ENCODE assay signal across 29 cellular contexts in the genomic region with DNA sequence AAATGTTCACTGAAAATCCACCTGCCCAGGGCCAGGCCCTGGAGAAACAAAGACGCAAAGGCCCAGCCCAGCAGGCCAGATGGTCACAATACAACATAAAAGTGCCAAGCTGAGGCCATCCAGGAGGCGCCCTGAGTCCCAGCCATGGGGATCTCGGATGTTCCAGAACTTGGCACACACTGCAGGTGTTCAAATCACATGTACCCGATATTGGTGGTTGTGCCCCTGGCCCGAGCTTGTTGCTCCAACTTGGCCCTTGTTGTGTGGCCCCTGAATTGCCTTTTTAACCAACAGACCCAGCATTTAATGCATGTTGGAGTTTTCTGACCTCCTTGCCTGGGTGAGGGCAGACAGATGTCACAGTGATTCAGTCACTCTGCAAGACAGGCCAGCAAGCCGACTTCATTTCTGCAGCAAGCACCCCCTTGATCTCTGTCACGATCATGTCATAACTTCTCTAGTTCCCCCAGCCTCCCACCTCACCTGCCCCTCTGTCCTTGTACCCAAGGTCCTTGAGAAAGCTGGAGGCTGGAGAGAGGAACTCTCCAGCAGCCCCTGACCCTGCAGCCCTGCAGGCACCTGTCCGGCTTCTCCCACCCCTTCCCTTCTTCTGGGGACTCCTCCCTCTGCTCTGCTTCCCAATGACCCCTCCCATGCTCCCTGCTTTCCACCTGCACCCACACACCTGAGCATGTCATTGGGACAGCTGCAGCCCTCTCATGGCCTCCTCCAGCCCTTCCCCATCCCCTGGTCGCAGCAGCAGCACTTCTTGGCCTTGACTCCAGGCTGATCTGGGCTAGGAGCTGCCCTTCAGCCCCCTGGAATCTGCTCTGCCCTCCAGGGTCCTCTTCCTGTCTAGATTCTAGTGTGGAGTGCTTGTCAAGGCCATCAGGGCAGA. TPM values are rescaled to one million over a fixed set of nuclear protein-coding genes. Genes with fewer than 3 reads are reported as not detected.
"Had no signal": no experiment of that assay in that cellular context is flagged by ENCODE, and none has a peak within 500 bp of the region (broad histone marks: within the 10 kb centered on the region; RNA-seq: fewer than 3 reads in every experiment).

No MANE protein-coding gene starts in this region.

- H3K27me3 ChIP-seq: dorsolateral prefrontal cortex, hepatocyte, tibial artery, vagina had no signal

- H3K27ac ChIP-seq: dorsolateral prefrontal cortex, esophagus muscularis mucosa, hepatocyte, tibial artery, vagina had no signal

- H3K4me3 ChIP-seq: dorsolateral prefrontal cortex, esophagus muscularis mucosa, hepatocyte, tibial artery, vagina had no signal

- H3K9me3 Mint-ChIP-seq: activated CD4-positive, alpha-beta memory T cell treated with anti-CD3 and anti-CD28 coated beads for 36 hours; activated naive CD4-positive, alpha-beta T cell treated with anti-CD3 and anti-CD28 coated beads, Interleukin-2, amount 50 U/mL, for 72 hours; activated T-helper 1 cell treated with anti-CD3 and anti-CD28 coated beads, Interleukin-12 subunit alpha, Interleukin-12 subunit beta, Interleukin-2, Interleukin-4 antibody, amounts not matched to agents 30 ng/mL and 10 ng/mL and 1 ng/mL, durations not matched to agents 14 hours and 24 hours and 36 hours; brain; effector memory CD8-positive, alpha-beta T cell; immature natural killer cell; nephron; T-helper 1 cell treated with Interleukin-12 subunit alpha and Interleukin-12 subunit beta and Interleukin-4 antibody, amounts not matched to agents 30 μg/mL and 1 μg/mL, for 36 hours; WTC11 had no signal

- ATAC-seq: activated naive CD4-positive, alpha-beta T cell treated with anti-CD3 and anti-CD28 coated beads, Interleukin-2, amount 50 U/mL, for 72 hours; effector memory CD8-positive, alpha-beta T cell; sciatic nerve; stimulated activated naive CD8-positive, alpha-beta T cell treated with anti-CD3 and anti-CD28 coated beads, Interleukin-15, Interleukin-2, amounts not matched to agents 100 U/mL and 50 U/mL, for 24 hours; WTC11 had no signal

- H3K27me3 Mint-ChIP-seq: activated CD4-positive, alpha-beta memory T cell treated with anti-CD3 and anti-CD28 coated beads for 36 hours had no signal

- H3K36me3 ChIP-seq: esophagus muscularis mucosa, tibial artery, vagina had no signal

- H3K4me1 Mint-ChIP-seq: immature natural killer cell, WTC11 had no signal

- H3K9me3 ChIP-seq: esophagus muscularis mucosa, tibial artery, vagina had no signal

- H3K4me1 ChIP-seq: esophagus muscularis mucosa, vagina had no signal

- H3K36me3 Mint-ChIP-seq: activated CD4-positive, alpha-beta memory T cell treated with anti-CD3 and anti-CD28 coated beads for 36 hours; activated naive CD4-positive, alpha-beta T cell treated with anti-CD3 and anti-CD28 coated beads, Interleukin-2, amount 50 U/mL, for 72 hours; brain; immature natural killer cell; WTC11 had no signal

- H3K4me3 Mint-ChIP-seq: activated CD4-positive, alpha-beta memory T cell treated with anti-CD3 and anti-CD28 coated beads for 36 hours; activated T-helper 1 cell treated with anti-CD3 and anti-CD28 coated beads, Interleukin-12 subunit alpha, Interleukin-12 subunit beta, Interleukin-2, Interleukin-4 antibody, amounts not matched to agents 30 ng/mL and 10 ng/mL and 1 ng/mL, durations not matched to agents 14 hours and 24 hours and 36 hours; brain; effector memory CD8-positive, alpha-beta T cell; immature natural killer cell; nephron; T-helper 1 cell treated with Interleukin-12 subunit alpha and Interleukin-12 subunit beta and Interleukin-4 antibody, amounts not matched to agents 30 μg/mL and 1 μg/mL, for 36 hours; WTC11 had no signal

- DNase-seq: activated CD4-positive, alpha-beta memory T cell treated with anti-CD3 and anti-CD28 coated beads for 36 hours; activated CD4-positive, alpha-beta T cell treated with anti-CD3 and anti-CD28 coated beads for 48 hours; activated T-cell treated with anti-CD3 and anti-CD28 coated beads for 4 hours; caudate nucleus; effector memory CD8-positive, alpha-beta T cell; glutamatergic neuron; immature natural killer cell; nucleus accumbens; small intestine; stimulated activated CD4-positive, alpha-beta T cell treated with anti-CD3 and anti-CD28 coated beads, Interleukin-2, amount 100 ng/mL, for 48 hours; stimulated activated naive CD8-positive, alpha-beta T cell treated with anti-CD3 and anti-CD28 coated beads, Interleukin-15, Interleukin-2, amounts not matched to agents 100 U/mL and 50 U/mL, for 24 hours; T1000 had no signal

- H3K27ac Mint-ChIP-seq: activated CD4-positive, alpha-beta memory T cell treated with anti-CD3 and anti-CD28 coated beads for 36 hours; activated T-helper 1 cell treated with anti-CD3 and anti-CD28 coated beads, Interleukin-12 subunit alpha, Interleukin-12 subunit beta, Interleukin-2, Interleukin-4 antibody, amounts not matched to agents 30 ng/mL and 10 ng/mL and 1 ng/mL, durations not matched to agents 14 hours and 24 hours and 36 hours; brain; immature natural killer cell; T-helper 1 cell treated with Interleukin-12 subunit alpha and Interleukin-12 subunit beta and Interleukin-4 antibody, amounts not matched to agents 30 μg/mL and 1 μg/mL, for 36 hours; WTC11 had no signal

RNA-seq across cellular contexts. Expression of a gene that starts 28.6 kb away (rescaled TPM):
- total RNA-seq: activated CD4-positive, alpha-beta memory T cell treated with anti-CD3 and anti-CD28 coated beads for 36 hours; activated naive CD4-positive, alpha-beta T cell treated with anti-CD3 and anti-CD28 coated beads, Interleukin-2, amount 50 U/mL, for 72 hours; activated T-helper 1 cell treated with anti-CD3 and anti-CD28 coated beads, Interleukin-12 subunit alpha, Interleukin-12 subunit beta, Interleukin-2, Interleukin-4 antibody, amounts not matched to agents 30 ng/mL and 10 ng/mL and 1 ng/mL, durations not matched to agents 14 hours and 24 hours and 36 hours; aorta; dorsolateral prefrontal cortex; esophagus muscularis mucosa; frontal cortex; hepatocyte; kidney epithelial cell; liver; sciatic nerve; subcutaneous adipose tissue; vagina; WTC11 had no signal
